2 cellular contexts compared by ENCODE assay signal in the genomic region with DNA sequence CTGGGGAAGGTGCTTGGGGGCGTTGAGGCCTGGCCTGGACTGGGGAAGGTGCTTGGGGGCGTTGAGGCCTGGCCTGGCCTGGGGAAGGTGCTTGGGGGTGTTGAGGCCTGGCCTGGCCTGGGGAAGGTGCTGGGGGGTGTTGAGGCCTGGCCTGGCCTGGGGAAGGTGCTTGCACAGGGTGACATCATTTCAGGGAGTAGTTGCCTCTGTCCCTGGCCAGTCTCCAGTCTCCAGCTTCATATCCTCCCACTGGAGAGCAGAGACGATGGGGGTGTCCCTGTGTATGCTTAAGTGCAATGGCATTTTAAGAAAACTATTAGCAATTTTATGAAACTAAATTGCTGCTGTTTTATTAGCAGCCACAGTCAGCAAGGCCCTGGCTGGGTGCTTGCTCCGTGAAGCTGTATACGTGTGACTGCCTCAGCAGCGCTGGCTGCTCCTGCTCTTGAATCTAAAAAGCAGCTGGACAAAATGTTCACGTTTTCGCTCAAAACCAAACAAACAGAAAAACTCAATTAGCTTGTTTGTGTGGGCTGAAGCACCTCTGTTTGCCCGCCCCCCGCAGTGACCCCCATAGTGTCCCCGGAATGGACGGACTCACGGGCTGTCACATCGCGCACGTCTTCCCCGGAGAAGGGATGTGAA. TPM values are rescaled to one million over a fixed set of nuclear protein-coding genes. Genes with fewer than 3 reads are reported as not detected.
"Had no signal": no experiment of that assay in that cellular context is flagged by ENCODE, and none has a peak within 500 bp of the region (broad histone marks: within the 10 kb centered on the region; RNA-seq: fewer than 3 reads in every experiment).

No MANE protein-coding gene starts in this region.

RNA-seq across cellular contexts. Expression of a gene that starts 38.9 kb away (rescaled TPM):
- total RNA-seq: mononuclear cell, natural killer cell had no signal
